1 cellular context compared by ENCODE assay signal in genomic region chrX:153857348-153857903, GRCh38.
TF ChIP-seq lines count a peak whose summit lies in the region.

No MANE protein-coding gene starts in this region.

TF ChIP-seq in K562, 482 proteins besides CTCF, POLR2A, EP300 and RAD21 (continued from another document):
- TF ChIP-seq REST (CRISPR knock-in tag; IDR thresholded peaks at IDR 0.05; ENCODE audit: low read depth) (no peak), SRSF9 (IDR thresholded peaks at IDR 0.05; ENCODE audit: borderline replicate concordance, low read depth, low read length) (no peak), MAFG (tag; conservative IDR thresholded peaks at IDR 0.05) (no peak), ZNF124 (CRISPR knock-in tag; IDR thresholded peaks at IDR 0.05) (no peak), POLR2AphosphoS5 (IDR thresholded peaks at IDR 0.05; ENCODE audit: control insufficient read depth, insufficient read depth, low read depth, low read length) (no peak), ZNF445 (CRISPR knock-in tag; IDR thresholded peaks at IDR 0.05; ENCODE audit: low read depth) (no peak), MTF1 (CRISPR knock-in tag; IDR thresholded peaks at IDR 0.05; ENCODE audit: borderline replicate concordance) (no peak), NFATC3 (IDR thresholded peaks at IDR 0.05) (no peak), MLX (CRISPR knock-in tag; conservative IDR thresholded peaks at IDR 0.05) (no peak), U2AF2 (optimal IDR thresholded peaks at IDR 0.05; ENCODE audit: low read depth, low read length) (no peak), ZNF143 (CRISPR knock-in tag; IDR thresholded peaks at IDR 0.05) (no peak), ZNF518B (CRISPR knock-in tag; IDR thresholded peaks at IDR 0.05) (no peak), UBTF (IDR thresholded peaks at IDR 0.05; ENCODE audit: borderline replicate concordance in 1 of 2, low read depth in 2 of 2, low read length in 2 of 2) (no peak), AFF4 (CRISPR knock-in tag; IDR thresholded peaks at IDR 0.05) (no peak), XRCC4 (IDR thresholded peaks at IDR 0.05; ENCODE audit: extremely low read depth, insufficient read depth, insufficient read length) (no peak), BRCA1 (IDR thresholded peaks at IDR 0.05) (no peak), BRCA1 (CRISPR knock-in tag; IDR thresholded peaks at IDR 0.05) (no peak), ZFP1 (CRISPR knock-in tag; IDR thresholded peaks at IDR 0.05) (no peak), SIN3A (IDR thresholded peaks at IDR 0.05; ENCODE audit: borderline replicate concordance in 2 of 2, control insufficient read depth in 1 of 2, low read depth in 2 of 2, low read length in 2 of 2) (no peak)
